ENCODE assay signal across 20 cellular contexts in the genomic region with DNA sequence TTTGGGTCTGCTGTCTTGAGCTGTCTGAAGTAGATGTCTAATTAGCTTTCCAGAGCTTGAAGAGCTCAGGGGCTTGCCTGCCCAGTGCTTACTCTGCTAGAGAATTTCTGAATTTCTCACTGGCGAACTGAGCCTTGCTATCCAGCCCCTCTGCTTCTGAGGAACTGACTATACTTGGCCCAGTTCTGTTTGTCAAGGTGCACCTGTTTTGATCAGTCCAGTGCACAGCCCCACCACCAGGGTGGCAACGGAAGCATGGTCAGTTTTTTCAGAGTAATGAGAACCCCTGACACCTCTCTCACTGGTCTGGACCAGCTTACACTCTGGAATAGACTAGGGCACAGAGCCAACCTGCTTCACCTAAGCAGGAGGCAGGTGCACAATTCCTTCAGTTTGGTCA. TPM values are rescaled to one million over a fixed set of nuclear protein-coding genes. Genes with fewer than 3 reads are reported as not detected.
DNase-seq lines count a peak whose midpoint lies in the region; ATAC-seq, FAIRE-seq and TF ChIP-seq lines count a peak whose summit lies in the region.
"Had no signal": no experiment of that assay in that cellular context is flagged by ENCODE, and none has a peak within 500 bp of the region (broad histone marks: within the 10 kb centered on the region; RNA-seq: fewer than 3 reads in every experiment).

No MANE protein-coding gene starts in this region.

- FAIRE-seq in kidney (lab: Jason Lieb, UNC): no peak
- FAIRE-seq: G401.6 had no signal

- H3K36me3 ChIP-seq in kidney (ENCODE audit: control insufficient read depth in 1 of 2, insufficient read depth in 2 of 2, low read length in 2 of 2): peaks cover 0 to 2% of the 10 kb centered on the region in 2 donors
- H3K36me3 ChIP-seq in thoracic aorta: peaks cover 2% of the 10 kb centered on the region
- H3K36me3 ChIP-seq: MG63, WERI-Rb-1 had no signal

- H3K4me3 ChIP-seq in kidney (ENCODE audit: low read length in 2 of 2) (no peak overlapping the region), thoracic aorta (no peak overlapping the region)
- H3K4me3 ChIP-seq: MG63 had no signal

- H3K4me1 ChIP-seq in kidney (ENCODE audit: control insufficient read depth in 1 of 2, insufficient read depth in 1 of 2, low read depth in 1 of 2, low read length in 2 of 2) (peaks cover 11 to 12% of the 10 kb centered on the region in 2 donors), thoracic aorta (ENCODE audit: control insufficient read depth in 1 of 2, low read depth in 2 of 2) (peaks cover 44 to 91% of the 10 kb centered on the region in 2 donors)

- H3K9ac ChIP-seq in kidney (ENCODE audit: low read length in 2 of 2): peak overlapping the region in 1 of 2 donors; percentile 16

- H3K27ac ChIP-seq in kidney (ENCODE audit: low read depth in 2 of 2, low read length in 2 of 2): peak overlapping the region; percentile 48 to 70
- H3K27ac ChIP-seq in thoracic aorta: peak overlapping the region; percentile 72 to 82
- H3K27ac ChIP-seq: WERI-Rb-1 had no signal

- intact Hi-C loops in kidney (cut with DNase I): no loop called here

- H3K27me3 ChIP-seq in thoracic aorta (replicated peaks; ENCODE audit: insufficient read depth): no peaks in the 10 kb centered on the region
- H3K27me3 ChIP-seq: MG63 had no signal

- H3K9me3 ChIP-seq in kidney (ENCODE audit: control insufficient read depth in 1 of 2, low read length in 2 of 2) (no peaks in the 10 kb centered on the region), thoracic aorta (no peaks in the 10 kb centered on the region)
- H3K9me3 ChIP-seq: MG63 had no signal

- no peak for ATAC-seq in thoracic aorta (ENCODE audit: insufficient number of reproducible peaks, low FRiP score, low read depth)
- ATAC-seq in GM18517 (IDR thresholded peaks at IDR 0.05; ENCODE audit: unreplicated experiment): no peak
- ATAC-seq in GM21381 (IDR thresholded peaks at IDR 0.05; ENCODE audit: unreplicated experiment): no peak
- ATAC-seq in HG02852 (IDR thresholded peaks at IDR 0.05; ENCODE audit: unreplicated experiment): no peak
- ATAC-seq: esophagus mucosa; left ventricle myocardium superior; stimulated activated naive CD8-positive, alpha-beta T cell treated with anti-CD3 and anti-CD28 coated beads, Interleukin-15, amount 100 ng/mL, for 72 hours; T-helper 17 cell had no signal

- DNase-seq in DMS53 (lab: John Stamatoyannopoulos, UW) (peak; percentile 27), DMS53 treated with DMSO at 0.1 percent for 48 hours (lab: John Stamatoyannopoulos, UW; ENCODE audit: unreplicated experiment) (no peak), RPMI8226 (peak; percentile 74), kidney (no peak), thoracic aorta (ENCODE audit: low spot score) (no peak)
- DNase-seq: activated CD4-positive, alpha-beta memory T cell treated with anti-CD3 and anti-CD28 coated beads, Interleukin-2, amount 10 ng/mL, durations not matched to agents 7 days and 5 days; activated T-cell treated with anti-CD3 and anti-CD28 coated beads, Interleukin-2, amount 50 U/mL, for 48 hours; Calu3; GOT3; left ventricle myocardium superior; MG63; Right ventricle myocardium superior; stimulated activated naive CD8-positive, alpha-beta T cell treated with anti-CD3 and anti-CD28 coated beads, Interleukin-15, amount 100 ng/mL, for 72 hours; T-helper 17 cell; WERI-Rb-1 had no signal

- TF ChIP-seq CTCF in kidney (IDR thresholded peaks at IDR 0.05; ENCODE audit: borderline replicate concordance, extremely low read depth, insufficient read depth) (peak; percentile 14), thoracic aorta (IDR thresholded peaks at IDR 0.05) (no peak)

RNA-seq across cellular contexts. Expression of a gene that starts 25.2 kb away (rescaled TPM):
- total RNA-seq in kidney: 115 TPM
- polyA plus RNA-seq in kidney (ENCODE audit: insufficient read depth, low read depth, low replicate concordance): 115 TPM
- total RNA-seq in thoracic aorta: 100 to 1,000 TPM; 576 to 592 TPM

Comparison
In these comparisons a context has a peak if more than half of its experiments do, and no peak if none do; other contexts are left out.
1. DNase-seq: peak in DMS53 (single experiment) and RPMI8226 (single experiment); none in DMS53 treated with DMSO at 0.1 percent for 48 hours (single experiment), kidney (single experiment) and thoracic aorta (single experiment).